ENCODE assay signal across 2 cellular contexts in genomic region chr17:6775871-6776405, GRCh38.
A peak's percentile ranks its signal among the peaks of the same experiment; 100 is the strongest.
TF ChIP-seq lines count a peak whose summit lies in the region.

TSS of gene FBXO39 (plus strand) at chr17:6776215. CDS start at chr17:6779869, 3,654 bp downstream.

TF ChIP-seq in GM12891, 5 proteins besides CTCF, POLR2A, EP300 and RAD21:
- TF ChIP-seq TAF1 (IDR thresholded peaks at IDR 0.05; ENCODE audit: low read depth, low read length) (no peak), POLR2AphosphoS5 (IDR thresholded peaks at IDR 0.05; ENCODE audit: low read depth, low read length) (peak; percentile 45; the same call in 1 of the 2 replicates)

TF ChIP-seq in H1, 55 proteins besides CTCF, POLR2A, EP300 and RAD21:
- peak in 1 of 2 experiments; percentile 39; a peak in 1 of 4 replicates for TF ChIP-seq HDAC2 (IDR thresholded peaks at IDR 0.05; ENCODE audit: borderline replicate concordance in 1 of 2, low read depth in 2 of 2, low read length in 2 of 2)
- no peak for TF ChIP-seq BRCA1 (IDR thresholded peaks at IDR 0.05; ENCODE audit: low read depth, low read length)
- TF ChIP-seq MAX (IDR thresholded peaks at IDR 0.05) = peak; percentile 78; the same call in 1 of the 2 replicates
- peak; percentile 46; the same call in 1 of the 2 replicates for TF ChIP-seq SP1 (IDR thresholded peaks at IDR 0.05; ENCODE audit: low read depth, low read length)
- peak; percentile 88 for TF ChIP-seq E2F6 (IDR thresholded peaks at IDR 0.05)
- TF ChIP-seq CEBPB (IDR thresholded peaks at IDR 0.05; ENCODE audit: low read depth, low read length) = no peak
- peak; percentile 48; the same call in 1 of the 2 replicates for TF ChIP-seq EGR1 (IDR thresholded peaks at IDR 0.05; ENCODE audit: borderline replicate concordance, low read depth, low read length)
- peak; percentile 71 for TF ChIP-seq SUZ12 (IDR thresholded peaks at IDR 0.05; ENCODE audit: low read length)
- peak; percentile 87 for TF ChIP-seq KDM4A (IDR thresholded peaks at IDR 0.05; ENCODE audit: low read depth, low read length, severe bottlenecking)
TF ChIP-seq in H1: peak in this region for 7.
